In genomic region chr15:64842099-64842940, GRCh38 we compare ENCODE assay signal across 8 cellular contexts.
DNase-seq lines count a peak whose midpoint lies in the region; ATAC-seq lines count a peak whose summit lies in the region.

No MANE protein-coding gene starts in this region.

- H3K4me3 ChIP-seq in duodenal mucosa (ENCODE audit: low read depth in 1 of 2, low read length in 2 of 2) (peak overlapping the region; percentile 83 to 84), mucosa of rectum (ENCODE audit: low read length in 2 of 2) (peak overlapping the region; percentile 70 to 88)

- peak overlapping the region; percentile 84 for H3K27ac ChIP-seq in duodenal mucosa (ENCODE audit: low read depth, low read length)
- peak overlapping the region; percentile 78 to 86 for H3K27ac ChIP-seq in mucosa of rectum (ENCODE audit: low read depth in 2 of 2, low read length in 2 of 2)

- peaks cover 26 to 42% of the 10 kb centered on the region in 2 donors for H3K4me1 ChIP-seq in duodenal mucosa (ENCODE audit: control insufficient read depth in 1 of 2, insufficient read depth in 2 of 2, low read length in 2 of 2)
- H3K4me1 ChIP-seq in mucosa of rectum (ENCODE audit: control insufficient read depth in 2 of 2, insufficient read depth in 2 of 2, low read length in 2 of 2), result peaks cover 24 to 32% of the 10 kb centered on the region in 2 donors

- H3K9me3 ChIP-seq in duodenal mucosa (ENCODE audit: control insufficient read depth in 1 of 2, low read length in 2 of 2) (no peaks in the 10 kb centered on the region), mucosa of rectum (ENCODE audit: control insufficient read depth in 2 of 2, low read length in 2 of 2) (no peaks in the 10 kb centered on the region)

- peak; percentile 56 for DNase-seq in NCI-H82 (lab: John Stamatoyannopoulos, UW)
- no peak for DNase-seq in NCI-H82 treated with DMSO at 0.1 percent for 48 hours (lab: John Stamatoyannopoulos, UW; ENCODE audit: unreplicated experiment)
- peak; percentile 43 for DNase-seq in RPMI8226
- DNase-seq in NOMO-1 treated with dmso at 0.1 percent for 144 hours (lab: John Stamatoyannopoulos, UW; ENCODE audit: unreplicated experiment), result no peak

- H3K9ac ChIP-seq in duodenal mucosa (ENCODE audit: low read depth in 1 of 2, low read length in 2 of 2) (peak overlapping the region; percentile 71 to 88), mucosa of rectum (ENCODE audit: low read depth in 1 of 2, low read length in 2 of 2) (peak overlapping the region; percentile 72 to 77)

- no peaks in the 10 kb centered on the region for H3K36me3 ChIP-seq in duodenal mucosa (ENCODE audit: control insufficient read depth in 1 of 2, insufficient read depth in 2 of 2, low read length in 2 of 2)
- no peaks in the 10 kb centered on the region for H3K36me3 ChIP-seq in mucosa of rectum (ENCODE audit: control insufficient read depth in 2 of 2, insufficient read depth in 2 of 2, low read length in 2 of 2)

- no peak for ATAC-seq in GM19463 (IDR thresholded peaks at IDR 0.05; ENCODE audit: unreplicated experiment)
- no peak for ATAC-seq in HG02938 (IDR thresholded peaks at IDR 0.05; ENCODE audit: unreplicated experiment)

- no peaks in the 10 kb centered on the region for H3K27me3 ChIP-seq in duodenal mucosa (ENCODE audit: control insufficient read depth in 1 of 2, insufficient read depth in 2 of 2, low read length in 2 of 2)
- peaks cover 0 to 6% of the 10 kb centered on the region in 2 donors for H3K27me3 ChIP-seq in mucosa of rectum (ENCODE audit: control insufficient read depth in 2 of 2, insufficient read depth in 2 of 2, low read length in 2 of 2)

Comparison
In these comparisons a context has a peak if more than half of its experiments do, and no peak if none do; other contexts are left out.
1. DNase-seq: peak in NCI-H82 (single experiment) and RPMI8226 (single experiment); none in NCI-H82 treated with DMSO at 0.1 percent for 48 hours (single experiment) and NOMO-1 treated with dmso at 0.1 percent for 144 hours (single experiment).